ENCODE assay signal across 19 cellular contexts in the genomic region with DNA sequence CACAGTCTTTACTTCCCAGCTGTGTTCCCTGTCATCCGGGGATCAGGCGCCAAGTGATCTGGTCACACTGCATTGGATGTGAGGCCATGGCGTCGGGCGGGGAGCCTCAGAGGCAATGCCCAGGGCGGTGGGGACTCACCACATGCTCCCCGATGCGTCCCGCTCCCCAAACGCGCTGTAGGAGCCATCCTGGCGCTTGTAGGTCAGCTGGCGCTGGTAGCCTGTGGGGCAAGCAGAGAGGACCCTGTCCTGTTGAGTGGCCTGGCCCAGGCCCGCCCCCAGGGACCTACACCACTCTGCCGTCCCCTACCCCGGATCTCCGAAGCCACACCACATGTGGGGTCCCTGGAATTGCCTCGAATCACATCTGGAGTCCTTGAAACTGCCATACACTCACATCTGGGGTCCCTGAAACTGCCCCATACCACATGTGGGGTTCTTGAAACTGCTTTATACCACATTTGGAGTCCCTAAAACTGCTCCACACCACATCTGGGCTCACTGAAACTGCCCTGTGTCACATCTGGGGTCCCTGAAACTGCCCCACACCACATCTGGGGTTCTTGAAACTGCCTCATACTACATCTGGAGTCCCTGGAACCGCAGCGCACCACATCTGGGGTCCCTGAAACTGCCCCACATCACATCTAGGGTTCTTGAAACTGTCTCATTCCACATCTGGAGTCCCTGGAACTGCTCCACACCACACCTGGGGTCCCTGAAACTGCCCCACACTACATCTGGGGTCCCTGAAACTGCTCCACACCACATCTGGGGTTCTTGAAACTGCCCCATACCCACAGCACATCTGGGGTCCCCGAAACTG. TPM values are rescaled to one million over a fixed set of nuclear protein-coding genes. Genes with fewer than 3 reads are reported as not detected.
"Had no signal": no experiment of that assay in that cellular context is flagged by ENCODE, and none has a peak within 500 bp of the region (broad histone marks: within the 10 kb centered on the region; RNA-seq: fewer than 3 reads in every experiment).

No MANE protein-coding gene starts in this region.

- H3K4me3 ChIP-seq: psoas muscle, spleen, tibial nerve had no signal

- H3K4me3 Mint-ChIP-seq: activated CD8-positive, alpha-beta T cell treated with anti-CD3 and anti-CD28 coated beads for 36 hours; activated naive CD4-positive, alpha-beta T cell treated with anti-CD3 and anti-CD28 coated beads, Interleukin-2, amount 10 ng/mL, durations not matched to agents 7 days and 5 days; activated T-helper 1 cell treated with anti-CD3 and anti-CD28 coated beads, Interleukin-12 subunit alpha, Interleukin-12 subunit beta, Interleukin-2, Interleukin-4 antibody, amounts not matched to agents 30 ng/mL and 10 ng/mL and 1 ng/mL, durations not matched to agents 14 hours and 24 hours and 36 hours; brain; dendritic cell treated with granulocyte-macrophage colony-stimulating factor and Interleukin-4, amounts not matched to agents 40 ng/mL and 50 ng/mL, for 4 days; memory B cell; natural killer cell; stimulated activated memory B cell treated with anti-CD40 and anti-IgM and Interleukin-4, amounts not matched to agents 10 μg/mL and 1 μg/mL and 100 μg/mL, for 72 hours had no signal

- H3K27ac ChIP-seq: psoas muscle, spleen, tibial nerve, VCaP had no signal

- DNase-seq: activated CD8-positive, alpha-beta memory T cell treated with anti-CD3 and anti-CD28 coated beads, Interleukin-2, amount 50 U/mL, for 48 hours; activated CD8-positive, alpha-beta T cell treated with anti-CD3 and anti-CD28 coated beads for 36 hours; activated naive CD4-positive, alpha-beta T cell treated with anti-CD3 and anti-CD28 coated beads, Interleukin-2, amount 10 ng/mL, durations not matched to agents 7 days and 5 days; cerebellar nuclear complex; hippocampal formation; left colon; natural killer cell; spleen; stimulated activated CD4-positive, alpha-beta T cell treated with anti-CD3 and anti-CD28 coated beads, Interleukin-1b, Interleukin-23, amount 100 ng/mL, for 48 hours; T1000 had no signal

- H3K4me1 Mint-ChIP-seq: activated naive CD4-positive, alpha-beta T cell treated with anti-CD3 and anti-CD28 coated beads, Interleukin-2, amount 10 ng/mL, durations not matched to agents 7 days and 5 days; brain; memory B cell; natural killer cell; stimulated activated memory B cell treated with anti-CD40 and anti-IgM and Interleukin-4, amounts not matched to agents 10 μg/mL and 1 μg/mL and 100 μg/mL, for 72 hours had no signal

- H3K4me1 ChIP-seq: psoas muscle, spleen, tibial nerve had no signal

- H3K27ac Mint-ChIP-seq: activated CD8-positive, alpha-beta T cell treated with anti-CD3 and anti-CD28 coated beads for 36 hours; activated naive CD4-positive, alpha-beta T cell treated with anti-CD3 and anti-CD28 coated beads, Interleukin-2, amount 10 ng/mL, durations not matched to agents 7 days and 5 days; activated T-helper 1 cell treated with anti-CD3 and anti-CD28 coated beads, Interleukin-12 subunit alpha, Interleukin-12 subunit beta, Interleukin-2, Interleukin-4 antibody, amounts not matched to agents 30 ng/mL and 10 ng/mL and 1 ng/mL, durations not matched to agents 14 hours and 24 hours and 36 hours; dendritic cell treated with granulocyte-macrophage colony-stimulating factor and Interleukin-4, amounts not matched to agents 40 ng/mL and 50 ng/mL, for 4 days; memory B cell; natural killer cell; stimulated activated memory B cell treated with anti-CD40 and anti-IgM and Interleukin-4, amounts not matched to agents 10 μg/mL and 1 μg/mL and 100 μg/mL, for 72 hours had no signal

- ATAC-seq: activated CD8-positive, alpha-beta T cell treated with anti-CD3 and anti-CD28 coated beads for 36 hours; left colon; natural killer cell; psoas muscle; sciatic nerve; stimulated activated memory B cell treated with anti-CD40 and anti-IgM and Interleukin-4, amounts not matched to agents 10 μg/mL and 1 μg/mL and 100 μg/mL, for 72 hours had no signal

- H3K36me3 ChIP-seq: spleen, tibial nerve had no signal

- H3K9me3 ChIP-seq: psoas muscle had no signal

- H3K36me3 Mint-ChIP-seq: natural killer cell had no signal

RNA-seq across cellular contexts. Expression of a gene that starts 33.2 kb away (rescaled TPM):
- total RNA-seq: activated CD8-positive, alpha-beta T cell treated with anti-CD3 and anti-CD28 coated beads for 36 hours; activated T-helper 1 cell treated with anti-CD3 and anti-CD28 coated beads, Interleukin-12 subunit alpha, Interleukin-12 subunit beta, Interleukin-2, Interleukin-4 antibody, amounts not matched to agents 30 ng/mL and 10 ng/mL and 1 ng/mL, durations not matched to agents 14 hours and 24 hours and 36 hours had no signal
